Comparison of ENCODE assay signal across 24 cellular contexts in the genomic region with DNA sequence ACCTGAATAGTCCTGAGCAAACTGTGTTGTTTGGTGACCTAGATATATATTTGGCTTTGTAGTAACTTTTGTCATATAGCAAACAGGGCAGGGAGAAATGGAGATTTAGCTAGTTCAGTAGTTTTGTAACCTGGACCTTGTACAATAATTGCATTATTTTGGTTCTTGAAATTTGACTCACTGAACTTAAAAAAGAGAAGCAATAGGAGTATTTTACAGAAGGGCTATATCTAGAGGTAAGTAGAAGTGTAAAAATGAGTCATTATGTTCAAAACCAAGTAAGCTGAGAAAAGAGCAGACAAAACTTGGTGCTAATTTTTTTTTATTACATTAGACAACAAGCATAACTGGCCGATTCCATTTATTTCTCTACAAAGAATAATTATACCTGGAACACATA.
"Had no signal": no experiment of that assay in that cellular context is flagged by ENCODE, and none has a peak within 500 bp of the region (broad histone marks: within the 10 kb centered on the region; RNA-seq: fewer than 3 reads in every experiment).

No MANE protein-coding gene starts in this region.

- H3K4me3 ChIP-seq: left lung, lung, right lobe of liver, stomach, suprapubic skin, tibial nerve had no signal

- H3K4me3 Mint-ChIP-seq: activated CD4-positive, alpha-beta memory T cell treated with anti-CD3 and anti-CD28 coated beads, Interleukin-2, amount 10 ng/mL, durations not matched to agents 7 days and 5 days; activated CD4-positive, alpha-beta T cell treated with anti-CD3 and anti-CD28 coated beads, Interleukin-2, amount 10 ng/mL, durations not matched to agents 24 days and 14 days; activated CD8-positive, alpha-beta memory T cell treated with anti-CD3 and anti-CD28 coated beads, Interleukin-2, amount 10 ng/mL, durations not matched to agents 7 days and 5 days; activated naive CD4-positive, alpha-beta T cell treated with anti-CD3 and anti-CD28 coated beads, Interleukin-2, amount 10 ng/mL, durations not matched to agents 7 days and 5 days; activated naive CD8-positive, alpha-beta T cell treated with anti-CD3 and anti-CD28 coated beads, Interleukin-2, amount 50 U/mL, for 24 hours; brain; dendritic cell treated with granulocyte-macrophage colony-stimulating factor and Interleukin-4, amounts not matched to agents 40 ng/mL and 50 ng/mL, for 4 days; naive B cell; stimulated activated memory B cell treated with anti-CD40 and anti-IgM and Interleukin-4, amounts not matched to agents 10 μg/mL and 1 μg/mL and 100 μg/mL, for 72 hours had no signal

- H3K9me3 Mint-ChIP-seq: activated CD4-positive, alpha-beta memory T cell treated with anti-CD3 and anti-CD28 coated beads, Interleukin-2, amount 10 ng/mL, durations not matched to agents 7 days and 5 days; activated CD4-positive, alpha-beta T cell treated with anti-CD3 and anti-CD28 coated beads, Interleukin-2, amount 10 ng/mL, durations not matched to agents 24 days and 14 days; activated naive CD8-positive, alpha-beta T cell treated with anti-CD3 and anti-CD28 coated beads, Interleukin-2, amount 50 U/mL, for 24 hours had no signal

- H3K27ac ChIP-seq: left lung, right lobe of liver, stomach, suprapubic skin, tibial nerve, VCaP had no signal

- ATAC-seq: activated CD4-positive, CD25-positive, alpha-beta regulatory T cell treated with anti-CD3 and anti-CD28 coated beads, Interleukin-2, amount 50 U/mL, for 24 hours; activated CD8-positive, alpha-beta memory T cell treated with anti-CD3 and anti-CD28 coated beads, Interleukin-2, amount 10 ng/mL, durations not matched to agents 7 days and 5 days; activated naive CD8-positive, alpha-beta T cell treated with anti-CD3 and anti-CD28 coated beads, Interleukin-2, amount 50 U/mL, for 24 hours; left lung; right lobe of liver; stimulated activated memory B cell treated with anti-CD40 and anti-IgM and Interleukin-4, amounts not matched to agents 10 μg/mL and 1 μg/mL and 100 μg/mL, for 72 hours had no signal

- H3K4me1 Mint-ChIP-seq: activated CD4-positive, alpha-beta memory T cell treated with anti-CD3 and anti-CD28 coated beads, Interleukin-2, amount 10 ng/mL, durations not matched to agents 7 days and 5 days; activated CD4-positive, alpha-beta T cell treated with anti-CD3 and anti-CD28 coated beads, Interleukin-2, amount 10 ng/mL, durations not matched to agents 24 days and 14 days; activated CD8-positive, alpha-beta memory T cell treated with anti-CD3 and anti-CD28 coated beads, Interleukin-2, amount 10 ng/mL, durations not matched to agents 7 days and 5 days; activated naive CD4-positive, alpha-beta T cell treated with anti-CD3 and anti-CD28 coated beads, Interleukin-2, amount 10 ng/mL, durations not matched to agents 7 days and 5 days; activated naive CD8-positive, alpha-beta T cell treated with anti-CD3 and anti-CD28 coated beads, Interleukin-2, amount 50 U/mL, for 24 hours; brain; naive B cell; stimulated activated memory B cell treated with anti-CD40 and anti-IgM and Interleukin-4, amounts not matched to agents 10 μg/mL and 1 μg/mL and 100 μg/mL, for 72 hours had no signal

- H3K27me3 Mint-ChIP-seq: activated CD4-positive, alpha-beta memory T cell treated with anti-CD3 and anti-CD28 coated beads, Interleukin-2, amount 10 ng/mL, durations not matched to agents 7 days and 5 days; activated CD4-positive, alpha-beta T cell treated with anti-CD3 and anti-CD28 coated beads, Interleukin-2, amount 10 ng/mL, durations not matched to agents 24 days and 14 days; activated CD8-positive, alpha-beta memory T cell treated with anti-CD3 and anti-CD28 coated beads, Interleukin-2, amount 10 ng/mL, durations not matched to agents 7 days and 5 days; activated naive CD4-positive, alpha-beta T cell treated with anti-CD3 and anti-CD28 coated beads, Interleukin-2, amount 10 ng/mL, durations not matched to agents 7 days and 5 days; activated naive CD8-positive, alpha-beta T cell treated with anti-CD3 and anti-CD28 coated beads, Interleukin-2, amount 50 U/mL, for 24 hours; brain; dendritic cell treated with granulocyte-macrophage colony-stimulating factor and Interleukin-4, amounts not matched to agents 40 ng/mL and 50 ng/mL, for 4 days; naive B cell; stimulated activated memory B cell treated with anti-CD40 and anti-IgM and Interleukin-4, amounts not matched to agents 10 μg/mL and 1 μg/mL and 100 μg/mL, for 72 hours had no signal

- H3K36me3 Mint-ChIP-seq: activated CD8-positive, alpha-beta memory T cell treated with anti-CD3 and anti-CD28 coated beads, Interleukin-2, amount 10 ng/mL, durations not matched to agents 7 days and 5 days; activated naive CD4-positive, alpha-beta T cell treated with anti-CD3 and anti-CD28 coated beads, Interleukin-2, amount 10 ng/mL, durations not matched to agents 7 days and 5 days; brain; naive B cell; stimulated activated memory B cell treated with anti-CD40 and anti-IgM and Interleukin-4, amounts not matched to agents 10 μg/mL and 1 μg/mL and 100 μg/mL, for 72 hours had no signal

- H3K9me3 ChIP-seq: right lobe of liver, suprapubic skin had no signal

- H3K36me3 ChIP-seq: left lung, right lobe of liver, stomach, suprapubic skin, tibial nerve had no signal

- H3K27me3 ChIP-seq: left lung, right lobe of liver, stomach, suprapubic skin, tibial nerve had no signal

- DNase-seq: activated CD4-positive, alpha-beta memory T cell treated with anti-CD3 and anti-CD28 coated beads, Interleukin-2, amount 10 ng/mL, durations not matched to agents 7 days and 5 days; activated CD4-positive, alpha-beta T cell treated with anti-CD3 and anti-CD28 coated beads, Interleukin-2, amount 10 ng/mL, durations not matched to agents 24 days and 14 days; activated CD8-positive, alpha-beta memory T cell treated with anti-CD3 and anti-CD28 coated beads, Interleukin-2, amount 10 ng/mL, durations not matched to agents 7 days and 5 days; activated effector memory CD4-positive, alpha-beta T cell treated with anti-CD3 and anti-CD28 coated beads, Interleukin-2, amount 50 U/mL, for 16 hours; activated naive CD4-positive, alpha-beta T cell treated with anti-CD3 and anti-CD28 coated beads, Interleukin-2, amount 10 ng/mL, durations not matched to agents 7 days and 5 days; activated naive CD8-positive, alpha-beta T cell treated with anti-CD3 and anti-CD28 coated beads, Interleukin-2, amount 50 U/mL, for 24 hours; activated T-cell treated with anti-CD3 and anti-CD28 coated beads for 4 hours; anterior cingulate cortex; effector CD4-positive, alpha-beta T cell; left lung; naive B cell; nucleus accumbens; right lobe of liver; stimulated activated CD4-positive, alpha-beta T cell treated with anti-CD3 and anti-CD28 coated beads, Interleukin-2, amount 100 ng/mL, for 24 hours; stomach had no signal

- H3K4me1 ChIP-seq: left lung, right lobe of liver, stomach, suprapubic skin, tibial nerve had no signal

- H3K27ac Mint-ChIP-seq: activated CD4-positive, alpha-beta memory T cell treated with anti-CD3 and anti-CD28 coated beads, Interleukin-2, amount 10 ng/mL, durations not matched to agents 7 days and 5 days; activated CD4-positive, alpha-beta T cell treated with anti-CD3 and anti-CD28 coated beads, Interleukin-2, amount 10 ng/mL, durations not matched to agents 24 days and 14 days; activated CD8-positive, alpha-beta memory T cell treated with anti-CD3 and anti-CD28 coated beads, Interleukin-2, amount 10 ng/mL, durations not matched to agents 7 days and 5 days; activated naive CD4-positive, alpha-beta T cell treated with anti-CD3 and anti-CD28 coated beads, Interleukin-2, amount 10 ng/mL, durations not matched to agents 7 days and 5 days; activated naive CD8-positive, alpha-beta T cell treated with anti-CD3 and anti-CD28 coated beads, Interleukin-2, amount 50 U/mL, for 24 hours; brain; dendritic cell treated with granulocyte-macrophage colony-stimulating factor and Interleukin-4, amounts not matched to agents 40 ng/mL and 50 ng/mL, for 4 days; naive B cell; stimulated activated memory B cell treated with anti-CD40 and anti-IgM and Interleukin-4, amounts not matched to agents 10 μg/mL and 1 μg/mL and 100 μg/mL, for 72 hours had no signal

- FAIRE-seq: endometrium had no signal
